2 cellular contexts compared by ENCODE assay signal in the genomic region with DNA sequence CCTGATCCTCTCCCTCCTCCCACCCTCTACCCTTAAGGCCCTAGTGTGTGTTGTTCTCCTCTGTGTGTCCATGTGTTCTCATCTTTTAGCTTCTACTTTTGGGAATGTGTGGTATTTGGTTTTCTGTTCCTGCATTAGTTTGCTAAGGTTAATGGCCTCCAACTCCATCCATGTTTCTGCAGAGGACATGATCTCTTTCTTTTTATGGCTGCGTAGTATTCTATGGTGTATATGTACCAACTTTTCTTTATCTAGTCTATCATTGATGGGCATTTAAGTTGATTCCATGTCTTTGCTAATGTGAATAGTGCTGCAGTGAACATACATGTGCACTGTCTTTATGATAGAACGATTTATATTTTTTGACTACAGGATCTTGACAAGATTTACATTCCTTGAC. TPM values are rescaled to one million over a fixed set of nuclear protein-coding genes. Genes with fewer than 3 reads are reported as not detected.
"Had no signal": no experiment of that assay in that cellular context is flagged by ENCODE, and none has a peak within 500 bp of the region (broad histone marks: within the 10 kb centered on the region; RNA-seq: fewer than 3 reads in every experiment).

No MANE protein-coding gene starts in this region.

RNA-seq across cellular contexts. Expression of gene PPP1R14C, which starts 44.6 kb away (rescaled TPM):
- total RNA-seq: H4 had no signal
- polyA plus RNA-seq: IgD-negative memory B cell had no signal
